In the genomic region with DNA sequence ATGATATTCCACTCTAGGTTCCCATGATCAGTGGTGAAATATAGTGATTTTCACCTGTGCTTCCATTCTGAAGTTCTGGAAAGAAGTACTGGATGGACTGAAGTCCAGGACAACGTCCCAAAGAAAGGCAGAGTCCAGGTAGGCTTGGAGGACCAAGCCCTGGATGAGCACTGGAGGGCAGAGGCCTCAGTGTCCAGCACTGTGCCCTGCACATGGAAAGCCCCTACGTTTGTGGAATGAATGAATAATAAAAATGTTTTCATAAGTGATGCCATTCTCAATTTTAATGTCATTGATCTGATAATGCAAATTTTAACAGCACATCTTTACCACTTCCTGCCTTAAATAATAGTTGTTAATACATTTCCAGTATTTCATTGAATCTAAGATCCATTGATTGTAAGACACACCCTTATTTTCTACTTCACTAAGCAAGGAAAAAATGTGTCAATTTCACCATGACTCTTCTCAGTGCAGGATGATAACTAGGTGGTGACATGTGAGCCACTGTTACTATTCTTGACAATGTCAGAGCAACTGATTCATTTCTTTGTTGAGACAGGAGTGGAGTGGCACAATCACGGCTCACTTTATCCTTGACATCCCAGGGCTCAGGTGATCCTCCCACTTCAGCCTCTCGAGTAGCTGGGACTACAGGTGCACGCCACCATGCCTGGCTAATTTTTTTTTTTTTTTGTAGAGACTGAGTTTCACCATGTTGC, we compare ENCODE assay signal across 12 cellular contexts.
"Had no signal": no experiment of that assay in that cellular context is flagged by ENCODE, and none has a peak within 500 bp of the region (broad histone marks: within the 10 kb centered on the region; RNA-seq: fewer than 3 reads in every experiment).

No MANE protein-coding gene starts in this region.

- H3K36me3 Mint-ChIP-seq: naive B cell had no signal

- H3K4me3 ChIP-seq: gastrocnemius medialis, heart right ventricle had no signal

- ATAC-seq: effector memory CD8-positive, alpha-beta T cell; gastrocnemius medialis; stimulated activated memory B cell treated with anti-CD40 and anti-IgM and Interleukin-4, amounts not matched to agents 10 μg/mL and 1 μg/mL and 100 μg/mL, for 72 hours had no signal

- H3K27me3 ChIP-seq: gastrocnemius medialis, heart right ventricle had no signal

- H3K4me1 ChIP-seq: gastrocnemius medialis, heart right ventricle had no signal

- H3K27me3 Mint-ChIP-seq: stimulated activated memory B cell treated with anti-CD40 and anti-IgM and Interleukin-4, amounts not matched to agents 10 μg/mL and 1 μg/mL and 100 μg/mL, for 72 hours had no signal

- H3K9me3 Mint-ChIP-seq: effector memory CD8-positive, alpha-beta T cell had no signal

- FAIRE-seq: islet of Langerhans had no signal

- H3K27ac ChIP-seq: epithelial cell of prostate, gastrocnemius medialis, heart right ventricle had no signal

- H3K9me3 ChIP-seq: gastrocnemius medialis had no signal

- H3K4me3 Mint-ChIP-seq: effector memory CD8-positive, alpha-beta T cell; naive B cell; stimulated activated memory B cell treated with anti-CD40 and anti-IgM and Interleukin-4, amounts not matched to agents 10 μg/mL and 1 μg/mL and 100 μg/mL, for 72 hours had no signal

- H3K27ac Mint-ChIP-seq: stimulated activated memory B cell treated with anti-CD40 and anti-IgM and Interleukin-4, amounts not matched to agents 10 μg/mL and 1 μg/mL and 100 μg/mL, for 72 hours had no signal

- DNase-seq: activated CD4-positive, CD25-positive, alpha-beta regulatory T cell; activated effector memory CD4-positive, alpha-beta T cell treated with anti-CD3 and anti-CD28 coated beads, Interleukin-2, amount 50 U/mL, for 16 hours; cortex of kidney; effector memory CD8-positive, alpha-beta T cell; gastrocnemius medialis; heart right ventricle; naive B cell; SHP77 treated with DMSO at 0.1 percent for 48 hours; trophoblast cell had no signal

- H3K4me1 Mint-ChIP-seq: naive B cell had no signal
